Comparison of ENCODE assay signal across 14 cellular contexts in genomic region chr19:39432677-39433025, GRCh38. TPM values are rescaled to one million over a fixed set of nuclear protein-coding genes. Genes with fewer than 3 reads are reported as not detected.
DNase-seq lines count a peak whose midpoint lies in the region; ATAC-seq, FAIRE-seq and TF ChIP-seq lines count a peak whose summit lies in the region.
"Had no signal": no experiment of that assay in that cellular context is flagged by ENCODE, and none has a peak within 500 bp of the region (broad histone marks: within the 10 kb centered on the region; RNA-seq: fewer than 3 reads in every experiment).

No MANE protein-coding gene starts in this region.

- no peak for DNase-seq in activated naive CD4-positive, alpha-beta T cell treated with anti-CD3 and anti-CD28 coated beads for 36 hours
- no peak for DNase-seq in activated naive CD4-positive, alpha-beta T cell (lab: John Stamatoyannopoulos, UW)
- DNase-seq in MM.1S (no peak), K562 (ENCODE audit: extremely low read depth in 1 of 4, low spot score in 3 of 4) (no peak), spleen (peak; percentile 38), substantia nigra (lab: John Stamatoyannopoulos, UW) (no peak), Right ventricle myocardium inferior (ENCODE audit: missing footprints) (no peak)
- DNase-seq in stimulated activated CD8-positive, alpha-beta memory T cell treated with anti-CD3 and anti-CD28 coated beads, Interleukin-4, amount 100 ng/mL, for 48 hours, result no peak
- DNase-seq: body of pancreas, gastrocnemius medialis, NCI-H2107, SJCRH30 had no signal

- H3F3A ChIP-seq in MM.1S (ENCODE audit: insufficient read depth, low read length), result peaks cover 51% of the 10 kb centered on the region

- no peak for TF ChIP-seq RAD21 in K562 (CRISPR knock-in tag; conservative IDR thresholded peaks at IDR 0.05 in 1 of 2, IDR thresholded peaks at IDR 0.05 in 1 of 2)

- ATAC-seq in K562, result no peak
- no peak for ATAC-seq in Right ventricle myocardium inferior
- ATAC-seq: body of pancreas, gastrocnemius medialis had no signal

- H3K27me3 ChIP-seq in MM.1S (replicated peaks; ENCODE audit: insufficient read depth, low read length) (no peaks in the 10 kb centered on the region), K562 (ENCODE audit: control insufficient read depth in 2 of 2, insufficient read depth in 2 of 2, low read length in 2 of 2) (no peaks in the 10 kb centered on the region), spleen (replicated peaks in 1 of 7) (no peaks in the 10 kb centered on the region)
- H3K27me3 ChIP-seq: body of pancreas, gastrocnemius medialis, SJCRH30 had no signal

- H3K4me3 ChIP-seq in MM.1S (ENCODE audit: low read length), result no peak overlapping the region
- H3K4me3 ChIP-seq in K562, result no peak overlapping the region
- peak overlapping the region in 1 of 8 donors; percentile 0 for H3K4me3 ChIP-seq in spleen
- H3K4me3 ChIP-seq: body of pancreas, gastrocnemius medialis, SJCRH30 had no signal

- H2AFZ ChIP-seq in MM.1S (ENCODE audit: low read length), result no peak overlapping the region
- H2AFZ ChIP-seq in K562 (ENCODE audit: low read depth, low read length), result no peak overlapping the region

- no peak for TF ChIP-seq CTCF in MM.1S (IDR thresholded peaks at IDR 0.05; ENCODE audit: low read length)
- no peak for TF ChIP-seq CTCF in K562 (IDR thresholded peaks at IDR 0.05 in 2 of 3, conservative IDR thresholded peaks at IDR 0.05 in 1 of 3; ENCODE audit: insufficient read depth in 2 of 3, low read depth in 1 of 3, low read length in 3 of 3)
- TF ChIP-seq CTCF in spleen (IDR thresholded peaks at IDR 0.05 in 8 of 11, conservative IDR thresholded peaks at IDR 0.05 in 3 of 11), result no peak

- POLR2A ChIA-PET in K562 (lab: Yijun Ruan, JAX), result interaction anchor here (0.5 to 6.2 kb wide), 8 partner anchors 9 to 730 kb away, joined by 3 to 141 read pairs (median 3); no protein-coding TSS in a partner anchor

- no peak for FAIRE-seq in K562 (lab: Jason Lieb, UNC)

- peaks cover 54% of the 10 kb centered on the region for H3K4me1 Mint-ChIP-seq in activated naive CD4-positive, alpha-beta T cell treated with anti-CD3 and anti-CD28 coated beads for 36 hours (ENCODE audit: low read depth)

- H3K36me3 ChIP-seq in MM.1S (replicated peaks; ENCODE audit: insufficient read depth, low read length), result peaks cover 16% of the 10 kb centered on the region
- H3K36me3 ChIP-seq in K562 (ENCODE audit: control insufficient read depth, insufficient read depth, low read length), result peaks cover 37% of the 10 kb centered on the region
- H3K36me3 ChIP-seq in spleen, result peaks cover 0 to 40% (median 28%) of the 10 kb centered on the region in 6 donors

- WGBS in K562 (ENCODE audit: insufficient coverage, low coverage, missing lambda C conversion rate), result 87% methylated on average over 8 of the region's 8 CpGs
- 87 to 95% (median 95%) methylated on average over 8 of the region's 8 CpGs for WGBS in spleen, 5 donors

- peak overlapping the region; percentile 33 for H3K4me3 Mint-ChIP-seq in activated naive CD4-positive, alpha-beta T cell treated with anti-CD3 and anti-CD28 coated beads for 36 hours

- no peak for TF ChIP-seq EP300 in K562 (IDR thresholded peaks at IDR 0.05; ENCODE audit: low read length)

- H3K27ac ChIP-seq in MM.1S (ENCODE audit: low read length) (peak overlapping the region; percentile 99; the same call in 1 of the 2 replicates), K562 (ENCODE audit: extremely low read depth, low read depth, low read length) (no peak overlapping the region), spleen (no peak overlapping the region), substantia nigra (ENCODE audit: low read depth, low read length, poor library complexity, severe bottlenecking) (no peak overlapping the region)
- H3K27ac ChIP-seq: body of pancreas, SJCRH30 had no signal

- intact Hi-C loops in activated naive CD4-positive, alpha-beta T cell treated with anti-CD3 and anti-CD28 coated beads for 36 hours (cut with micrococcal nuclease), result no loop called here
- intact Hi-C loops in K562 (cut with micrococcal nuclease), result no loop called here
- intact Hi-C loops in spleen (cut with DNase I; ENCODE audit: low total_unique reads), result no loop called here
- intact Hi-C loops in Right ventricle myocardium inferior (cut with DNase I), result loop anchor here (5.0 kb wide), 1 partner anchor 40 kb away; the partner anchor contains the start of genes MED29 and PAF1

- H3K9me1 ChIP-seq in K562 (ENCODE audit: control insufficient read depth, insufficient read depth, low read length), result no peaks in the 10 kb centered on the region

- H3K9ac ChIP-seq in MM.1S (ENCODE audit: low read length) (no peak overlapping the region), K562 (ENCODE audit: insufficient read depth in 1 of 2, low read depth in 2 of 2, low read length in 2 of 2) (peak overlapping the region in 1 of 2 experiments; percentile 58; a peak in 1 of 4 replicates)

- peaks cover 15% of the 10 kb centered on the region for H4K20me1 ChIP-seq in MM.1S (ENCODE audit: insufficient read depth, low read length)
- peaks cover 21% of the 10 kb centered on the region for H4K20me1 ChIP-seq in K562 (replicated peaks; ENCODE audit: control insufficient read depth, insufficient read depth, low read length)

- peaks cover 31% of the 10 kb centered on the region for H3K79me2 ChIP-seq in MM.1S (ENCODE audit: low read length)
- peaks cover 32% of the 10 kb centered on the region for H3K79me2 ChIP-seq in K562 (ENCODE audit: control insufficient read depth, insufficient read depth, low read length)

- peak; percentile 12; the same call in 1 of the 2 replicates for TF ChIP-seq POLR2A in K562 (conservative IDR thresholded peaks at IDR 0.05)
- TF ChIP-seq POLR2A in spleen (IDR thresholded peaks at IDR 0.05), result no peak

- peaks cover 41% of the 10 kb centered on the region for H3K36me3 Mint-ChIP-seq in activated naive CD4-positive, alpha-beta T cell treated with anti-CD3 and anti-CD28 coated beads for 36 hours (ENCODE audit: low read depth)

- no peaks in the 10 kb centered on the region for H3K9me2 ChIP-seq in MM.1S (replicated peaks; ENCODE audit: insufficient read depth, low read length)

- H3K4me2 ChIP-seq in MM.1S (ENCODE audit: low read depth, low read length), result no peak overlapping the region
- H3K4me2 ChIP-seq in K562 (ENCODE audit: insufficient read depth, low read length), result no peak overlapping the region

- CTCF ChIA-PET in activated naive CD4-positive, alpha-beta T cell treated with anti-CD3 and anti-CD28 coated beads for 36 hours (lab: Charles Lee), result interaction anchor here (1.4 kb wide), 1 partner anchor 108 kb away, joined by 3 read pairs; no protein-coding TSS in a partner anchor
- CTCF ChIA-PET in K562 (lab: Yijun Ruan, JAX; ENCODE audit: low intra/inter-chr PET ratio), result no interaction called here

- H3K9me3 ChIP-seq in MM.1S (replicated peaks; ENCODE audit: insufficient read depth, low read length), result no peaks in the 10 kb centered on the region
- H3K9me3 ChIP-seq in K562 (replicated peaks; ENCODE audit: control insufficient read depth, insufficient read depth, low read depth, low read length), result no peaks in the 10 kb centered on the region
- H3K9me3 ChIP-seq in spleen, result no peaks in the 10 kb centered on the region
- H3K9me3 ChIP-seq: body of pancreas, gastrocnemius medialis, SJCRH30 had no signal

- in situ Hi-C loops in K562 (cut with MboI), result no loop called here

- no peaks in the 10 kb centered on the region for H3K9me3 Mint-ChIP-seq in activated naive CD4-positive, alpha-beta T cell treated with anti-CD3 and anti-CD28 coated beads for 36 hours
- H3K9me3 Mint-ChIP-seq: mesothelial cell of epicardium had no signal

- H3K27me3 Mint-ChIP-seq in activated naive CD4-positive, alpha-beta T cell treated with anti-CD3 and anti-CD28 coated beads for 36 hours (ENCODE audit: low read depth), result no peaks in the 10 kb centered on the region
- H3K27me3 Mint-ChIP-seq: progenitor cell of endocrine pancreas had no signal

- peaks cover 46% of the 10 kb centered on the region for H3K4me1 ChIP-seq in MM.1S (ENCODE audit: low read length)
- peaks cover 28 to 37% of the 10 kb centered on the region in 2 experiments for H3K4me1 ChIP-seq in K562 (replicated peaks in 1 of 2; ENCODE audit: control insufficient read depth in 2 of 2, insufficient read depth in 2 of 2, low read length in 2 of 2)
- peaks cover 21 to 75% (median 53%) of the 10 kb centered on the region in 6 donors for H3K4me1 ChIP-seq in spleen

- peak overlapping the region; percentile 70 for H3K27ac Mint-ChIP-seq in activated naive CD4-positive, alpha-beta T cell treated with anti-CD3 and anti-CD28 coated beads for 36 hours
- H3K27ac Mint-ChIP-seq: progenitor cell of endocrine pancreas had no signal

- BruUV-seq in K562 (replicated peaks; lab: Mats Ljungman, UMichigan), result no TSS peak

RNA-seq across cellular contexts. Expression of gene RPS16, which starts 3.1 kb away (rescaled TPM):
- 1,000 to 10,000 TPM; 4,195 to 4,327 TPM for total RNA-seq in activated naive CD4-positive, alpha-beta T cell treated with anti-CD3 and anti-CD28 coated beads for 36 hours
- 222 and 453 TPM in 2 replicates for total RNA-seq in K562 (2011; cell fraction: chromatin; rRNA removed; ENCODE audit: low replicate concordance)
- 784 and 1,002 TPM in 2 replicates for total RNA-seq in K562 (2011; cell fraction: nucleolus; rRNA removed)
- total RNA-seq in K562 (2011; cell fraction: nucleoplasm; rRNA removed), result 878 and 1,583 TPM in 2 replicates
- 2,011 and 2,125 TPM in 2 replicates for total RNA-seq in K562 (2014; rRNA removed)
- 82.6 and 146 TPM in 2 replicates for total RNA-seq in K562 (2014; rRNA removed; fragmentation: Illumina TruSeq; extraction: Trizol)
- 114 and 137 TPM in 2 replicates for total RNA-seq in K562 (2015; rRNA removed; fragmentation: Illumina TruSeq; extraction: Trizol)
- total RNA-seq in K562 (2021), result 3,072 and 3,267 TPM in 2 replicates
- 1,618 and 2,255 TPM in 2 replicates for polyA plus RNA-seq in K562 (2011; rRNA removed)
- 6,767 and 7,935 TPM in 2 replicates for polyA plus RNA-seq in K562 (2011; cell fraction: cytosol; rRNA removed)
- 1,399 and 1,697 TPM in 2 replicates for polyA plus RNA-seq in K562 (2011; cell fraction: nucleus; rRNA removed)
- polyA plus RNA-seq in K562 (2012), result 3,974 and 4,107 TPM in 2 replicates
- 2,204 and 2,973 TPM in 2 replicates for polyA plus RNA-seq in K562 (2014; fragmentation: Illumina TruSeq; extraction: Trizol)
- 1,000 to 10,000 TPM; 2,545 to 3,175 TPM for polyA plus RNA-seq in K562 (2014; fragmentation: Nextera tagmentation; extraction: Ambion mirVana)
- 3,400 and 3,671 TPM in 2 replicates for polyA plus RNA-seq in K562 (2014; rRNA removed)
- 1,356 and 1,489 TPM in 2 replicates for polyA minus RNA-seq in K562 (2011; rRNA and poly(A)+ RNA removed)
- 1,901 and 2,445 TPM in 2 replicates for polyA minus RNA-seq in K562 (2011; cell fraction: cytosol; rRNA and poly(A)+ RNA removed)
- 274 and 520 TPM in 2 replicates for polyA minus RNA-seq in K562 (2011; cell fraction: nucleus; rRNA and poly(A)+ RNA removed)
- 1,000 to 10,000 TPM; 1,378 to 2,109 (median 1,598) TPM for total RNA-seq in spleen
- polyA plus RNA-seq in spleen, result 1,000 to 10,000 TPM; 5,364 to 5,747 (median 5,635) TPM
- total RNA-seq in Right ventricle myocardium inferior, result 1,258 TPM

RNA-seq across cellular contexts. Expression of gene SUPT5H, which starts 12.7 kb away (rescaled TPM):
- 100 to 1,000 TPM; 129 to 139 TPM for total RNA-seq in activated naive CD4-positive, alpha-beta T cell treated with anti-CD3 and anti-CD28 coated beads for 36 hours
- total RNA-seq in K562 (2011; cell fraction: chromatin; rRNA removed; ENCODE audit: low replicate concordance), result 330 and 539 TPM in 2 replicates
- 230 and 249 TPM in 2 replicates for total RNA-seq in K562 (2011; cell fraction: nucleolus; rRNA removed)
- total RNA-seq in K562 (2011; cell fraction: nucleoplasm; rRNA removed), result 271 and 280 TPM in 2 replicates
- total RNA-seq in K562 (2014; rRNA removed) (64.1 and 68.6 TPM in 2 replicates), K562 (2014; rRNA removed; fragmentation: Illumina TruSeq; extraction: Trizol) (29.4 and 34.5 TPM in 2 replicates), K562 (2015; rRNA removed; fragmentation: Illumina TruSeq; extraction: Trizol) (35.9 and 36.9 TPM in 2 replicates), K562 (2021) (73.4 and 85.9 TPM in 2 replicates), spleen (100 to 1,000 TPM; 103 to 125 (median 108) TPM), Right ventricle myocardium inferior (80.6 TPM)
- polyA plus RNA-seq in K562 (2011; rRNA removed) (27.6 and 58.9 TPM in 2 replicates), K562 (2014; fragmentation: Illumina TruSeq; extraction: Trizol) (68.9 and 70.5 TPM in 2 replicates), K562 (2014; fragmentation: Nextera tagmentation; extraction: Ambion mirVana) (10 to 100 TPM; 13.3 to 18.8 TPM), K562 (2014; rRNA removed) (50.2 and 75.6 TPM in 2 replicates), spleen (100 to 1,000 TPM in 2 of 3 donors, 10 to 100 TPM in 1; 95.8 to 225 (median 198) TPM)
- polyA plus RNA-seq in K562 (2011; cell fraction: cytosol; rRNA removed), result 37.3 and 38.8 TPM in 2 replicates
- polyA plus RNA-seq in K562 (2011; cell fraction: nucleus; rRNA removed), result 208 and 227 TPM in 2 replicates
- polyA plus RNA-seq in K562 (2012), result 93.1 and 112 TPM in 2 replicates
- 37.0 and 51.5 TPM in 2 replicates for polyA minus RNA-seq in K562 (2011; rRNA and poly(A)+ RNA removed)
- polyA minus RNA-seq in K562 (2011; cell fraction: cytosol; rRNA and poly(A)+ RNA removed), result 42.2 and 42.6 TPM in 2 replicates
- polyA minus RNA-seq in K562 (2011; cell fraction: nucleus; rRNA and poly(A)+ RNA removed), result 36.1 and 56.9 TPM in 2 replicates

RNA-seq across cellular contexts. Expression of gene PLEKHG2, which starts 20.2 kb away (rescaled TPM):
- 10 to 100 TPM; 27.3 to 34.6 TPM for total RNA-seq in activated naive CD4-positive, alpha-beta T cell treated with anti-CD3 and anti-CD28 coated beads for 36 hours
- total RNA-seq in K562 (2011; cell fraction: chromatin; rRNA removed; ENCODE audit: low replicate concordance), result 36.8 and 97.0 TPM in 2 replicates
- total RNA-seq in K562 (2011; cell fraction: nucleolus; rRNA removed), result 44.7 and 54.0 TPM in 2 replicates
- total RNA-seq in K562 (2011; cell fraction: nucleoplasm; rRNA removed), result 35.4 and 61.8 TPM in 2 replicates
- total RNA-seq in K562 (2014; rRNA removed), result 9.8 and 17.1 TPM in 2 replicates
- 5.9 and 6.8 TPM in 2 replicates for total RNA-seq in K562 (2014; rRNA removed; fragmentation: Illumina TruSeq; extraction: Trizol)
- total RNA-seq in K562 (2015; rRNA removed; fragmentation: Illumina TruSeq; extraction: Trizol), result 8.1 and 11.4 TPM in 2 replicates
- total RNA-seq in K562 (2021), result 41.1 and 45.7 TPM in 2 replicates
- 5.4 and 8.5 TPM in 2 replicates for polyA plus RNA-seq in K562 (2011; rRNA removed)
- polyA plus RNA-seq in K562 (2011; cell fraction: cytosol; rRNA removed), result 4.2 and 6.3 TPM in 2 replicates
- polyA plus RNA-seq in K562 (2011; cell fraction: nucleus; rRNA removed), result 32.9 and 103 TPM in 2 replicates
- 22.1 and 34.0 TPM in 2 replicates for polyA plus RNA-seq in K562 (2012)
- polyA plus RNA-seq in K562 (2014; fragmentation: Illumina TruSeq; extraction: Trizol), result 18.6 and 27.7 TPM in 2 replicates
- 1 to 10 TPM in 1 of 2 experiments, under 1 TPM in 1; 0.98 to 3.0 TPM for polyA plus RNA-seq in K562 (2014; fragmentation: Nextera tagmentation; extraction: Ambion mirVana)
- polyA plus RNA-seq in K562 (2014; rRNA removed), result 14.9 and 18.0 TPM in 2 replicates
- polyA minus RNA-seq in K562 (2011; rRNA and poly(A)+ RNA removed), result 2.7 TPM in 2 replicates
- polyA minus RNA-seq in K562 (2011; cell fraction: cytosol; rRNA and poly(A)+ RNA removed), result 15.3 and 25.7 TPM in 2 replicates
- polyA minus RNA-seq in K562 (2011; cell fraction: nucleus; rRNA and poly(A)+ RNA removed), result 14.0 and 19.9 TPM in 2 replicates
- 100 to 1,000 TPM in 1 of 7 donors, 10 to 100 TPM in 6; 18.6 to 107 (median 48.4) TPM for total RNA-seq in spleen
- 10 to 100 TPM in 1 of 3 donors, 1 to 10 TPM in 2; 8.9 to 25.8 (median 9.5) TPM for polyA plus RNA-seq in spleen
- total RNA-seq in Right ventricle myocardium inferior, result 10.4 TPM

RNA-seq across cellular contexts. Expression of gene ZFP36, which starts 26.0 kb away (rescaled TPM):
- 100 to 1,000 TPM; 113 to 116 TPM for total RNA-seq in activated naive CD4-positive, alpha-beta T cell treated with anti-CD3 and anti-CD28 coated beads for 36 hours
- 9.5 and 19.1 TPM in 2 replicates for total RNA-seq in K562 (2011; cell fraction: chromatin; rRNA removed; ENCODE audit: low replicate concordance)
- 17.8 and 18.8 TPM in 2 replicates for total RNA-seq in K562 (2011; cell fraction: nucleolus; rRNA removed)
- total RNA-seq in K562 (2011; cell fraction: nucleoplasm; rRNA removed), result 15.0 and 15.3 TPM in 2 replicates
- 3.5 and 7.1 TPM in 2 replicates for total RNA-seq in K562 (2014; rRNA removed)
- total RNA-seq in K562 (2014; rRNA removed; fragmentation: Illumina TruSeq; extraction: Trizol), result 1.8 and 2.8 TPM in 2 replicates
- 3.7 and 3.8 TPM in 2 replicates for total RNA-seq in K562 (2015; rRNA removed; fragmentation: Illumina TruSeq; extraction: Trizol)
- total RNA-seq in K562 (2021), result 17.1 and 20.1 TPM in 2 replicates
- 1.0 and 2.0 TPM in 2 replicates for polyA plus RNA-seq in K562 (2011; rRNA removed)
- 1.8 and 3.0 TPM in 2 replicates for polyA plus RNA-seq in K562 (2011; cell fraction: cytosol; rRNA removed)
- 12.7 and 20.7 TPM in 2 replicates for polyA plus RNA-seq in K562 (2011; cell fraction: nucleus; rRNA removed)
- polyA plus RNA-seq in K562 (2012), result 14.4 and 28.7 TPM in 2 replicates
- polyA plus RNA-seq in K562 (2014; fragmentation: Illumina TruSeq; extraction: Trizol), result 12.5 and 13.4 TPM in 2 replicates
- polyA plus RNA-seq in K562 (2014; fragmentation: Nextera tagmentation; extraction: Ambion mirVana), result 1 to 10 TPM; 1.3 to 1.5 TPM
- polyA plus RNA-seq in K562 (2014; rRNA removed), result 9.2 and 9.5 TPM in 2 replicates
- polyA minus RNA-seq in K562 (2011; rRNA and poly(A)+ RNA removed), result 0.63 and 0.66 TPM in 2 replicates
- polyA minus RNA-seq in K562 (2011; cell fraction: cytosol; rRNA and poly(A)+ RNA removed), result 6.1 and 7.0 TPM in 2 replicates
- 11.0 and 12.8 TPM in 2 replicates for polyA minus RNA-seq in K562 (2011; cell fraction: nucleus; rRNA and poly(A)+ RNA removed)
- 100 to 1,000 TPM in 6 of 7 donors, 10 to 100 TPM in 1; 91.5 to 396 (median 191) TPM for total RNA-seq in spleen
- polyA plus RNA-seq in spleen, result 100 to 1,000 TPM in 1 of 3 donors, 10 to 100 TPM in 2; 63.2 to 117 (median 72.6) TPM
- total RNA-seq in Right ventricle myocardium inferior, result 48.7 TPM

RNA-seq across cellular contexts. Expression of gene MED29, which starts 41.5 kb away (rescaled TPM):
- 10 to 100 TPM; 18.0 to 18.5 TPM for total RNA-seq in activated naive CD4-positive, alpha-beta T cell treated with anti-CD3 and anti-CD28 coated beads for 36 hours
- total RNA-seq in K562 (2011; cell fraction: chromatin; rRNA removed; ENCODE audit: low replicate concordance), result 7.8 and 14.7 TPM in 2 replicates
- total RNA-seq in K562 (2011; cell fraction: nucleolus; rRNA removed), result 12.0 and 12.7 TPM in 2 replicates
- total RNA-seq in K562 (2011; cell fraction: nucleoplasm; rRNA removed), result 13.0 and 17.4 TPM in 2 replicates
- total RNA-seq in K562 (2014; rRNA removed), result 16.0 and 22.6 TPM in 2 replicates
- 7.0 and 7.2 TPM in 2 replicates for total RNA-seq in K562 (2014; rRNA removed; fragmentation: Illumina TruSeq; extraction: Trizol)
- total RNA-seq in K562 (2015; rRNA removed; fragmentation: Illumina TruSeq; extraction: Trizol), result 11.2 and 11.7 TPM in 2 replicates
- total RNA-seq in K562 (2021), result 17.3 and 18.0 TPM in 2 replicates
- polyA plus RNA-seq in K562 (2011; rRNA removed), result 11.7 and 12.4 TPM in 2 replicates
- 18.4 and 30.0 TPM in 2 replicates for polyA plus RNA-seq in K562 (2011; cell fraction: cytosol; rRNA removed)
- polyA plus RNA-seq in K562 (2011; cell fraction: nucleus; rRNA removed), result 5.3 and 8.7 TPM in 2 replicates
- polyA plus RNA-seq in K562 (2012), result 14.0 and 19.0 TPM in 2 replicates
- 18.0 and 19.2 TPM in 2 replicates for polyA plus RNA-seq in K562 (2014; fragmentation: Illumina TruSeq; extraction: Trizol)
- polyA plus RNA-seq in K562 (2014; fragmentation: Nextera tagmentation; extraction: Ambion mirVana), result 1 to 10 TPM; 1.8 to 2.8 TPM
- 15.1 and 22.5 TPM in 2 replicates for polyA plus RNA-seq in K562 (2014; rRNA removed)
- 6.4 and 10.6 TPM in 2 replicates for polyA minus RNA-seq in K562 (2011; rRNA and poly(A)+ RNA removed)
- 5.9 and 9.0 TPM in 2 replicates for polyA minus RNA-seq in K562 (2011; cell fraction: cytosol; rRNA and poly(A)+ RNA removed)
- 15.9 and 16.3 TPM in 2 replicates for polyA minus RNA-seq in K562 (2011; cell fraction: nucleus; rRNA and poly(A)+ RNA removed)
- total RNA-seq in spleen, result 10 to 100 TPM; 25.7 to 45.7 (median 34.6) TPM
- 10 to 100 TPM; 15.5 to 28.2 (median 20.5) TPM for polyA plus RNA-seq in spleen
- 21.8 TPM for total RNA-seq in Right ventricle myocardium inferior
